Comparison of ENCODE assay signal across 1 cellular context in genomic region chr11:57462597-57462996, GRCh38.
TF ChIP-seq lines count a peak whose summit lies in the region.

No MANE protein-coding gene starts in this region.

TF ChIP-seq in WTC11, 78 proteins besides CTCF, POLR2A, EP300 and RAD21 (continued from another document):
- TF ChIP-seq E2F1 (CRISPR knock-in tag; IDR thresholded peaks at IDR 0.05) (no peak), STAT6 (CRISPR knock-in tag; conservative IDR thresholded peaks at IDR 0.05; ENCODE audit: low read depth) (no peak), USF2 (CRISPR knock-in tag; IDR thresholded peaks at IDR 0.05) (no peak), ZNF219 (CRISPR knock-in tag; IDR thresholded peaks at IDR 0.05; ENCODE audit: borderline replicate concordance) (no peak), ZNF263 (CRISPR knock-in tag; IDR thresholded peaks at IDR 0.05; ENCODE audit: low read depth) (no peak), FOXK1 (CRISPR knock-in tag; IDR thresholded peaks at IDR 0.05) (no peak), ZNF138 (CRISPR knock-in tag; conservative IDR thresholded peaks at IDR 0.05) (no peak), PRRX2 (CRISPR knock-in tag; IDR thresholded peaks at IDR 0.05) (no peak), NR2C2 (CRISPR knock-in tag; IDR thresholded peaks at IDR 0.05) (no peak)
TF ChIP-seq in WTC11: peak in this region for 0.
